9 cellular contexts compared by ENCODE assay signal in the genomic region with DNA sequence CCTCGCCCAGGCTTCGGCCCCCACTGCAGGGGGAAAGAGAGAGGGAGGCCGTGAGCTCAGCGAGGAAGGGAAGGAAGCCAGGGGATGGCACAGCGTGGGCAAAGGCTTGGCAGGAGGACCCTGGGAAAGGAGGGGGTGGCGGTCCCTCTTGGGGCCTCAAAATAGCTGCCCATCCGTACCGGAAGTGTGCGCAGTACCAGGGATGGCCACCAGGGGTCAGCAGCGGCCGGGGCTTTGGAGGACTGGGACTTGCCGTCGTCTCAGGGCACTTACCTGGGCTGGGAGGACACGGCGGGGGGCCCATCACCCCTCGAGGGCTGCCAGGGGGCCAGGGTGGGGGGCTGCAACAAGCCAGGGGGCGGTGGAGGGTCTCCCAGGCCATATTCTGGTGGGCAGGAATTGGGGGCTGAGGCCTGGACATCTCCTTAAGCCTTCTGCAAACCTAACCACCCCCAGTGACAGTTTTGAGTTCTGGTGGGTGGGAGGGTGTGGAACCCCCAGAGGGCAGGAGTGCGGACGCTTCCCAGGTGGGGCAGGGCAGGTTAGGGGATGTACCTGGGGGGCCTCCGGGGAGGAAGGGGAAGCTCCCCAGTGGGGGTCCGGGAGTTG. TPM values are rescaled to one million over a fixed set of nuclear protein-coding genes. Genes with fewer than 3 reads are reported as not detected.
A peak's percentile ranks its signal among the peaks of the same experiment; 100 is the strongest.
DNase-seq lines count a peak whose midpoint lies in the region; ATAC-seq and TF ChIP-seq lines count a peak whose summit lies in the region.
"Had no signal": no experiment of that assay in that cellular context is flagged by ENCODE, and none has a peak within 500 bp of the region (broad histone marks: within the 10 kb centered on the region; RNA-seq: fewer than 3 reads in every experiment).

No MANE protein-coding gene starts in this region.

- intact Hi-C loops in activated T-helper 2 cell treated with anti-CD3 and anti-CD28 coated beads, Interferon-gamma antibody, Interleukin-2, Interleukin-4, amounts not matched to agents 10 μg/mL and 5 μg/mL and 100 μg/mL, durations not matched to agents 14 hours and 24 hours and 36 hours (cut with micrococcal nuclease) = loop anchor here (5.0 kb wide), 1 partner anchor 81 kb away; no protein-coding TSS in a partner anchor
- intact Hi-C loops in testis (cut with DNase I; ENCODE audit: low total_unique reads) = loop anchor here (10.0 kb wide), 1 partner anchor 81 kb away; a partner anchor contains a TSS

- TF ChIP-seq POLR2A in Peyer's patch (IDR thresholded peaks at IDR 0.05) (no peak), testis (IDR thresholded peaks at IDR 0.05) (no peak)

- peaks cover 0 to 9% (median 0%) of the 10 kb centered on the region in 4 donors for H3K4me1 ChIP-seq in Peyer's patch
- no peaks in the 10 kb centered on the region for H3K4me1 ChIP-seq in testis

- no peak overlapping the region for H3K4me3 ChIP-seq in Peyer's patch
- no peak overlapping the region for H3K4me3 ChIP-seq in foreskin fibroblast (ENCODE audit: low read depth in 1 of 2, low read length in 2 of 2)
- peak overlapping the region; percentile 12 to 41 for H3K4me3 ChIP-seq in testis

- no peak overlapping the region for H3K4me3 Mint-ChIP-seq in activated T-helper 2 cell treated with anti-CD3 and anti-CD28 coated beads, Interferon-gamma antibody, Interleukin-2, Interleukin-4, amounts not matched to agents 10 μg/mL and 5 μg/mL and 100 μg/mL, durations not matched to agents 14 hours and 24 hours and 36 hours (ENCODE audit: low read depth)
- H3K4me3 Mint-ChIP-seq: T-helper 1 cell treated with Interleukin-12 subunit alpha and Interleukin-12 subunit beta and Interleukin-4 antibody, amounts not matched to agents 30 μg/mL and 1 μg/mL, for 36 hours had no signal

- 21 to 60% methylated on average over 4 to 21 of the region's 21 CpGs for WGBS in testis, 2 donors

- no peak overlapping the region for H3K27ac Mint-ChIP-seq in activated T-helper 2 cell treated with anti-CD3 and anti-CD28 coated beads, Interferon-gamma antibody, Interleukin-2, Interleukin-4, amounts not matched to agents 10 μg/mL and 5 μg/mL and 100 μg/mL, durations not matched to agents 14 hours and 24 hours and 36 hours

- peak; percentile 92 to 99 (median 96) for TF ChIP-seq CTCF in Peyer's patch (IDR thresholded peaks at IDR 0.05)
- TF ChIP-seq CTCF in foreskin fibroblast (IDR thresholded peaks at IDR 0.05; ENCODE audit: low read depth, low read length) = peak; percentile 92
- TF ChIP-seq CTCF in omental fat pad (IDR thresholded peaks at IDR 0.05) = peak in 2 of 3 donors; percentile 65 to 75
- TF ChIP-seq CTCF in testis (IDR thresholded peaks at IDR 0.05) = peak; percentile 90 to 100 (median 96)

- ATAC-seq in omental fat pad (ENCODE audit: low FRiP score) (peak; percentile 76), HG02870 (IDR thresholded peaks at IDR 0.05; ENCODE audit: unreplicated experiment) (no peak)

- in situ Hi-C loops in Caki2 (cut with HindIII; ENCODE audit: low pct_unique_long_range_greater_than_20kb, low sequenced_read_pairs) = no loop called here

- H3K9me3 Mint-ChIP-seq in activated T-helper 2 cell treated with anti-CD3 and anti-CD28 coated beads, Interferon-gamma antibody, Interleukin-2, Interleukin-4, amounts not matched to agents 10 μg/mL and 5 μg/mL and 100 μg/mL, durations not matched to agents 14 hours and 24 hours and 36 hours = no peaks in the 10 kb centered on the region
- H3K9me3 Mint-ChIP-seq: T-helper 1 cell treated with Interleukin-12 subunit alpha and Interleukin-12 subunit beta and Interleukin-4 antibody, amounts not matched to agents 30 μg/mL and 1 μg/mL, for 36 hours had no signal

- H3K27me3 ChIP-seq in Peyer's patch (no peaks in the 10 kb centered on the region), testis (no peaks in the 10 kb centered on the region)

- DNase-seq in Caki2 (ENCODE audit: low read depth) (peak; percentile 49), HT-29 (ENCODE audit: low spot score) (peak; percentile 58), Peyer's patch (peak; percentile 79 to 94 (median 86)), foreskin fibroblast (peak; percentile 24 to 73), omental fat pad (ENCODE audit: low spot score) (peak; percentile 91), testis (peak; percentile 82)
- peak; percentile 79 for DNase-seq in activated T-helper 2 cell treated with anti-CD3 and anti-CD28 coated beads, Interferon-gamma antibody, Interleukin-2, Interleukin-4, amounts not matched to agents 10 μg/mL and 5 μg/mL and 100 μg/mL, durations not matched to agents 14 hours and 24 hours and 36 hours (ENCODE audit: low spot score)

- H3K4me1 Mint-ChIP-seq in activated T-helper 2 cell treated with anti-CD3 and anti-CD28 coated beads, Interferon-gamma antibody, Interleukin-2, Interleukin-4, amounts not matched to agents 10 μg/mL and 5 μg/mL and 100 μg/mL, durations not matched to agents 14 hours and 24 hours and 36 hours (ENCODE audit: low read depth) = no peaks in the 10 kb centered on the region

- peaks cover 4% of the 10 kb centered on the region for H3K36me3 Mint-ChIP-seq in activated T-helper 2 cell treated with anti-CD3 and anti-CD28 coated beads, Interferon-gamma antibody, Interleukin-2, Interleukin-4, amounts not matched to agents 10 μg/mL and 5 μg/mL and 100 μg/mL, durations not matched to agents 14 hours and 24 hours and 36 hours (ENCODE audit: low read depth)

- no peaks in the 10 kb centered on the region for H3K27me3 Mint-ChIP-seq in activated T-helper 2 cell treated with anti-CD3 and anti-CD28 coated beads, Interferon-gamma antibody, Interleukin-2, Interleukin-4, amounts not matched to agents 10 μg/mL and 5 μg/mL and 100 μg/mL, durations not matched to agents 14 hours and 24 hours and 36 hours (ENCODE audit: low read depth)

- no peak overlapping the region for H3K27ac ChIP-seq in Peyer's patch
- H3K27ac ChIP-seq in testis = no peak overlapping the region

- no peaks in the 10 kb centered on the region for H3K9me3 ChIP-seq in Peyer's patch
- no peaks in the 10 kb centered on the region for H3K9me3 ChIP-seq in testis

- peaks cover 0 to 13% (median 0%) of the 10 kb centered on the region in 3 donors for H3K36me3 ChIP-seq in Peyer's patch
- H3K36me3 ChIP-seq in testis (ENCODE audit: low read depth, missing control alignments) = no peaks in the 10 kb centered on the region

RNA-seq across cellular contexts. Expression of a gene that starts 7.8 kb away (rescaled TPM):
- total RNA-seq in Caki2 (2014; rRNA removed; shearing (Covaris generic); ENCODE audit: low replicate concordance) = 32.3 and 34.1 TPM in 2 replicates
- total RNA-seq in HT-29 (2014; rRNA removed; shearing (Covaris generic)) = 59.0 and 63.8 TPM in 2 replicates
- total RNA-seq in Peyer's patch (10 to 100 TPM; 15.9 to 26.4 (median 18.7) TPM), omental fat pad (10 to 100 TPM; 12.0 to 16.8 (median 15.8) TPM), testis (10 to 100 TPM; 17.4 to 18.7 TPM)
- 41.4 TPM in 2 replicates for total RNA-seq in activated T-helper 2 cell treated with anti-CD3 and anti-CD28 coated beads, Interferon-gamma antibody, Interleukin-2, Interleukin-4, amounts not matched to agents 10 μg/mL and 5 μg/mL and 100 μg/mL, durations not matched to agents 14 hours and 24 hours and 36 hours
- 13.2 TPM for polyA plus RNA-seq in testis (ENCODE audit: insufficient read depth, low read depth, low replicate concordance)

RNA-seq across cellular contexts. Expression of a gene that starts 24.0 kb away (rescaled TPM):
- 2.6 TPM in 1 of 2 replicates, not detected in the other for total RNA-seq in Caki2 (2014; rRNA removed; shearing (Covaris generic); ENCODE audit: low replicate concordance)
- total RNA-seq in HT-29 (2014; rRNA removed; shearing (Covaris generic)) = 0.38 and 0.55 TPM in 2 replicates
- 1 to 10 TPM in 2 of 4 donors, not detected in 2; 5.0 to 7.4 TPM for total RNA-seq in Peyer's patch
- total RNA-seq in activated T-helper 2 cell treated with anti-CD3 and anti-CD28 coated beads, Interferon-gamma antibody, Interleukin-2, Interleukin-4, amounts not matched to agents 10 μg/mL and 5 μg/mL and 100 μg/mL, durations not matched to agents 14 hours and 24 hours and 36 hours = 2.7 and 3.0 TPM in 2 replicates
- under 1 TPM in 1 of 4 donors, not detected in 3; 0.28 TPM for total RNA-seq in omental fat pad
- total RNA-seq in testis = 1 to 10 TPM; 3.0 to 5.7 TPM
- 3.1 TPM for polyA plus RNA-seq in testis (ENCODE audit: insufficient read depth, low read depth, low replicate concordance)

RNA-seq across cellular contexts. Expression of a gene that starts 45.8 kb away (rescaled TPM):
- 32.9 and 47.2 TPM in 2 replicates for total RNA-seq in Caki2 (2014; rRNA removed; shearing (Covaris generic); ENCODE audit: low replicate concordance)
- total RNA-seq in HT-29 (2014; rRNA removed; shearing (Covaris generic)) = 40.1 and 50.5 TPM in 2 replicates
- total RNA-seq in Peyer's patch (10 to 100 TPM; 17.2 to 32.2 (median 22.1) TPM), omental fat pad (10 to 100 TPM; 16.8 to 29.8 (median 19.9) TPM), testis (10 to 100 TPM; 17.7 to 25.7 TPM)
- total RNA-seq in activated T-helper 2 cell treated with anti-CD3 and anti-CD28 coated beads, Interferon-gamma antibody, Interleukin-2, Interleukin-4, amounts not matched to agents 10 μg/mL and 5 μg/mL and 100 μg/mL, durations not matched to agents 14 hours and 24 hours and 36 hours = 28.8 and 33.2 TPM in 2 replicates
- polyA plus RNA-seq in testis (ENCODE audit: insufficient read depth, low read depth, low replicate concordance) = 36.6 TPM

RNA-seq across cellular contexts. Expression of a gene that starts 46.0 kb away (rescaled TPM):
- 81.8 and 96.2 TPM in 2 replicates for total RNA-seq in Caki2 (2014; rRNA removed; shearing (Covaris generic); ENCODE audit: low replicate concordance)
- 75.0 and 89.8 TPM in 2 replicates for total RNA-seq in HT-29 (2014; rRNA removed; shearing (Covaris generic))
- total RNA-seq in Peyer's patch (10 to 100 TPM; 18.2 to 75.1 (median 51.9) TPM), omental fat pad (10 to 100 TPM; 31.2 to 46.8 (median 42.3) TPM), testis (10 to 100 TPM; 35.1 to 40.4 TPM)
- total RNA-seq in activated T-helper 2 cell treated with anti-CD3 and anti-CD28 coated beads, Interferon-gamma antibody, Interleukin-2, Interleukin-4, amounts not matched to agents 10 μg/mL and 5 μg/mL and 100 μg/mL, durations not matched to agents 14 hours and 24 hours and 36 hours = 105 and 112 TPM in 2 replicates
- 35.7 TPM for polyA plus RNA-seq in testis (ENCODE audit: insufficient read depth, low read depth, low replicate concordance)

RNA-seq across cellular contexts. Expression of a gene that starts 57.1 kb away (rescaled TPM):
- 59.3 and 78.3 TPM in 2 replicates for total RNA-seq in Caki2 (2014; rRNA removed; shearing (Covaris generic); ENCODE audit: low replicate concordance)
- 28.7 and 32.3 TPM in 2 replicates for total RNA-seq in HT-29 (2014; rRNA removed; shearing (Covaris generic))
- 10 to 100 TPM in 2 of 4 donors, 1 to 10 TPM in 2; 5.0 to 11.6 (median 8.7) TPM for total RNA-seq in Peyer's patch
- total RNA-seq in activated T-helper 2 cell treated with anti-CD3 and anti-CD28 coated beads, Interferon-gamma antibody, Interleukin-2, Interleukin-4, amounts not matched to agents 10 μg/mL and 5 μg/mL and 100 μg/mL, durations not matched to agents 14 hours and 24 hours and 36 hours = 32.5 and 37.0 TPM in 2 replicates
- 10 to 100 TPM in 3 of 4 donors, 1 to 10 TPM in 1; 7.9 to 22.9 (median 15.7) TPM for total RNA-seq in omental fat pad
- 1 to 10 TPM; 7.0 to 9.6 TPM for total RNA-seq in testis
- polyA plus RNA-seq in testis (ENCODE audit: insufficient read depth, low read depth, low replicate concordance) = 9.4 TPM

Comparison
In these comparisons a context has a peak if more than half of its experiments do, and no peak if none do; other contexts are left out.
1. H3K4me3 ChIP-seq: peak in testis (2 of 2); none in Peyer's patch (0 of 4) and foreskin fibroblast (0 of 2).
2. Peak in every context shown above with its lines, with median percentiles within 50 percentile points of each other: DNase-seq and CTCF ChIP-seq.